ENCODE assay signal across 1 cellular context in the genomic region with DNA sequence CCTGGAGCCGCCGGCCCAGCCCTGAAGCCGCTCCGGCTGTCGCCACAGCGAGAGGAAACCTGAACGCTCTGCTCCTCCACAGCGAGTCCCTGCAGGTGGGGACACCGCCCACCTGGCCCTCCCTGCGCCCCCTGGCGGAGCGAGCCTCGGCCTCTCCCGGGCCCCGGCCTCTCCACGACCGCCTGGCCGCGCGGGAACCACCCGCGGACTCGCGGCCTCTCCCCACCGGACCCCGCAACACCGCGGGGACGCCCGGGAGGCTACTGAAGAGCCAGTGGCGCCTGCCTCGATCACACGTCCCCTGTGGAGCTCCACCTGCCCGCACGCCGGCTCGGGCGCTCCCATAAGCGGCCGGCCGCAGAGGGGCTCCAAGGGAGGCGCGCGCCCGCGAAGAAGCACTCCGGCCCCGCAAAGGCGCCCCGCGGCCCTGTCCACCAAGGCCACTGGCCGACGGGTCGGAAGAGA.
TF ChIP-seq lines count a peak whose summit lies in the region.

No MANE protein-coding gene starts in this region.

TF ChIP-seq in K562, 482 proteins besides CTCF, POLR2A, EP300 and RAD21 (continued from another document):
- TF ChIP-seq VEZF1 (CRISPR knock-in tag; IDR thresholded peaks at IDR 0.05) (no peak), NFIC (IDR thresholded peaks at IDR 0.05) (no peak), ZNF41 (CRISPR knock-in tag; conservative IDR thresholded peaks at IDR 0.05) (no peak), CHD4 (IDR thresholded peaks at IDR 0.05; ENCODE audit: insufficient read depth, insufficient replicate concordance, low read depth, low read length, poor library complexity, severe bottlenecking) (no peak), SNIP1 (IDR thresholded peaks at IDR 0.05; ENCODE audit: low read depth) (no peak), DMBX1 (CRISPR knock-in tag; IDR thresholded peaks at IDR 0.05; ENCODE audit: borderline replicate concordance) (no peak), ZKSCAN3 (CRISPR knock-in tag; IDR thresholded peaks at IDR 0.05) (no peak), NEUROD1 (IDR thresholded peaks at IDR 0.05; ENCODE audit: borderline replicate concordance, low read depth, low read length, partially characterized antibody) (no peak)
- TF ChIP-seq, protein P1, sequence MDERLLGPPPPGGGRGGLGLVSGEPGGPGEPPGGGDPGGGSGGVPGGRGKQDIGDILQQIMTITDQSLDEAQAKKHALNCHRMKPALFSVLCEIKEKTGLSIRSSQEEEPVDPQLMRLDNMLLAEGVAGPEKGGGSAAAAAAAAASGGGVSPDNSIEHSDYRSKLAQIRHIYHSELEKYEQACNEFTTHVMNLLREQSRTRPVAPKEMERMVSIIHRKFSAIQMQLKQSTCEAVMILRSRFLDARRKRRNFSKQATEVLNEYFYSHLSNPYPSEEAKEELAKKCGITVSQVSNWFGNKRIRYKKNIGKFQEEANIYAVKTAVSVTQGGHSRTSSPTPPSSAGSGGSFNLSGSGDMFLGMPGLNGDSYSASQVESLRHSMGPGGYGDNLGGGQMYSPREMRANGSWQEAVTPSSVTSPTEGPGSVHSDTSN (CRISPR knock-in tag; IDR thresholded peaks at IDR 0.05; ENCODE audit: low read depth) = no peak
- TF ChIP-seq, protein P1 (tag; conservative IDR thresholded peaks at IDR 0.05; ENCODE audit: low read depth) = no peak
- TF ChIP-seq, protein P2, sequence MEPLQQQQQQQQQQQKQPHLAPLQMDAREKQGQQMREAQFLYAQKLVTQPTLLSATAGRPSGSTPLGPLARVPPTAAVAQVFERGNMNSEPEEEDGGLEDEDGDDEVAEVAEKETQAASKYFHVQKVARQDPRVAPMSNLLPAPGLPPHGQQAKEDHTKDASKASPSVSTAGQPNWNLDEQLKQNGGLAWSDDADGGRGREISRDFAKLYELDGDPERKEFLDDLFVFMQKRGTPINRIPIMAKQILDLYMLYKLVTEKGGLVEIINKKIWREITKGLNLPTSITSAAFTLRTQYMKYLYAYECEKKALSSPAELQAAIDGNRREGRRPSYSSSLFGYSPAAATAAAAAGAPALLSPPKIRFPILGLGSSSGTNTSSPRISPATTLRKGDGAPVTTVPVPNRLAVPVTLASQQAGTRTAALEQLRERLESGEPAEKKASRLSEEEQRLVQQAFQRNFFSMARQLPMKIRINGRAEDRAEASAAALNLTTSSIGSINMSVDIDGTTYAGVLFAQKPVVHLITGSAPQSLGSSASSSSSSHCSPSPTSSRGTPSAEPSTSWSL (CRISPR knock-in tag; IDR thresholded peaks at IDR 0.05; ENCODE audit: borderline replicate concordance) = no peak
- TF ChIP-seq, protein P3, sequence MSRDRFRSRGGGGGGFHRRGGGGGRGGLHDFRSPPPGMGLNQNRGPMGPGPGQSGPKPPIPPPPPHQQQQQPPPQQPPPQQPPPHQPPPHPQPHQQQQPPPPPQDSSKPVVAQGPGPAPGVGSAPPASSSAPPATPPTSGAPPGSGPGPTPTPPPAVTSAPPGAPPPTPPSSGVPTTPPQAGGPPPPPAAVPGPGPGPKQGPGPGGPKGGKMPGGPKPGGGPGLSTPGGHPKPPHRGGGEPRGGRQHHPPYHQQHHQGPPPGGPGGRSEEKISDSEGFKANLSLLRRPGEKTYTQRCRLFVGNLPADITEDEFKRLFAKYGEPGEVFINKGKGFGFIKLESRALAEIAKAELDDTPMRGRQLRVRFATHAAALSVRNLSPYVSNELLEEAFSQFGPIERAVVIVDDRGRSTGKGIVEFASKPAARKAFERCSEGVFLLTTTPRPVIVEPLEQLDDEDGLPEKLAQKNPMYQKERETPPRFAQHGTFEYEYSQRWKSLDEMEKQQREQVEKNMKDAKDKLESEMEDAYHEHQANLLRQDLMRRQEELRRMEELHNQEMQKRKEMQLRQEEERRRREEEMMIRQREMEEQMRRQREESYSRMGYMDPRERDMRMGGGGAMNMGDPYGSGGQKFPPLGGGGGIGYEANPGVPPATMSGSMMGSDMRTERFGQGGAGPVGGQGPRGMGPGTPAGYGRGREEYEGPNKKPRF (IDR thresholded peaks at IDR 0.05; ENCODE audit: low read depth, low read length) = no peak
- TF ChIP-seq, protein P4, sequence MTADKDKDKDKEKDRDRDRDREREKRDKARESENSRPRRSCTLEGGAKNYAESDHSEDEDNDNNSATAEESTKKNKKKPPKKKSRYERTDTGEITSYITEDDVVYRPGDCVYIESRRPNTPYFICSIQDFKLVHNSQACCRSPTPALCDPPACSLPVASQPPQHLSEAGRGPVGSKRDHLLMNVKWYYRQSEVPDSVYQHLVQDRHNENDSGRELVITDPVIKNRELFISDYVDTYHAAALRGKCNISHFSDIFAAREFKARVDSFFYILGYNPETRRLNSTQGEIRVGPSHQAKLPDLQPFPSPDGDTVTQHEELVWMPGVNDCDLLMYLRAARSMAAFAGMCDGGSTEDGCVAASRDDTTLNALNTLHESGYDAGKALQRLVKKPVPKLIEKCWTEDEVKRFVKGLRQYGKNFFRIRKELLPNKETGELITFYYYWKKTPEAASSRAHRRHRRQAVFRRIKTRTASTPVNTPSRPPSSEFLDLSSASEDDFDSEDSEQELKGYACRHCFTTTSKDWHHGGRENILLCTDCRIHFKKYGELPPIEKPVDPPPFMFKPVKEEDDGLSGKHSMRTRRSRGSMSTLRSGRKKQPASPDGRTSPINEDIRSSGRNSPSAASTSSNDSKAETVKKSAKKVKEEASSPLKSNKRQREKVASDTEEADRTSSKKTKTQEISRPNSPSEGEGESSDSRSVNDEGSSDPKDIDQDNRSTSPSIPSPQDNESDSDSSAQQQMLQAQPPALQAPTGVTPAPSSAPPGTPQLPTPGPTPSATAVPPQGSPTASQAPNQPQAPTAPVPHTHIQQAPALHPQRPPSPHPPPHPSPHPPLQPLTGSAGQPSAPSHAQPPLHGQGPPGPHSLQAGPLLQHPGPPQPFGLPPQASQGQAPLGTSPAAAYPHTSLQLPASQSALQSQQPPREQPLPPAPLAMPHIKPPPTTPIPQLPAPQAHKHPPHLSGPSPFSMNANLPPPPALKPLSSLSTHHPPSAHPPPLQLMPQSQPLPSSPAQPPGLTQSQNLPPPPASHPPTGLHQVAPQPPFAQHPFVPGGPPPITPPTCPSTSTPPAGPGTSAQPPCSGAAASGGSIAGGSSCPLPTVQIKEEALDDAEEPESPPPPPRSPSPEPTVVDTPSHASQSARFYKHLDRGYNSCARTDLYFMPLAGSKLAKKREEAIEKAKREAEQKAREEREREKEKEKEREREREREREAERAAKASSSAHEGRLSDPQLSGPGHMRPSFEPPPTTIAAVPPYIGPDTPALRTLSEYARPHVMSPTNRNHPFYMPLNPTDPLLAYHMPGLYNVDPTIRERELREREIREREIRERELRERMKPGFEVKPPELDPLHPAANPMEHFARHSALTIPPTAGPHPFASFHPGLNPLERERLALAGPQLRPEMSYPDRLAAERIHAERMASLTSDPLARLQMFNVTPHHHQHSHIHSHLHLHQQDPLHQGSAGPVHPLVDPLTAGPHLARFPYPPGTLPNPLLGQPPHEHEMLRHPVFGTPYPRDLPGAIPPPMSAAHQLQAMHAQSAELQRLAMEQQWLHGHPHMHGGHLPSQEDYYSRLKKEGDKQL (CRISPR knock-in tag; IDR thresholded peaks at IDR 0.05; ENCODE audit: borderline replicate concordance) = no peak
- TF ChIP-seq, protein P5, sequence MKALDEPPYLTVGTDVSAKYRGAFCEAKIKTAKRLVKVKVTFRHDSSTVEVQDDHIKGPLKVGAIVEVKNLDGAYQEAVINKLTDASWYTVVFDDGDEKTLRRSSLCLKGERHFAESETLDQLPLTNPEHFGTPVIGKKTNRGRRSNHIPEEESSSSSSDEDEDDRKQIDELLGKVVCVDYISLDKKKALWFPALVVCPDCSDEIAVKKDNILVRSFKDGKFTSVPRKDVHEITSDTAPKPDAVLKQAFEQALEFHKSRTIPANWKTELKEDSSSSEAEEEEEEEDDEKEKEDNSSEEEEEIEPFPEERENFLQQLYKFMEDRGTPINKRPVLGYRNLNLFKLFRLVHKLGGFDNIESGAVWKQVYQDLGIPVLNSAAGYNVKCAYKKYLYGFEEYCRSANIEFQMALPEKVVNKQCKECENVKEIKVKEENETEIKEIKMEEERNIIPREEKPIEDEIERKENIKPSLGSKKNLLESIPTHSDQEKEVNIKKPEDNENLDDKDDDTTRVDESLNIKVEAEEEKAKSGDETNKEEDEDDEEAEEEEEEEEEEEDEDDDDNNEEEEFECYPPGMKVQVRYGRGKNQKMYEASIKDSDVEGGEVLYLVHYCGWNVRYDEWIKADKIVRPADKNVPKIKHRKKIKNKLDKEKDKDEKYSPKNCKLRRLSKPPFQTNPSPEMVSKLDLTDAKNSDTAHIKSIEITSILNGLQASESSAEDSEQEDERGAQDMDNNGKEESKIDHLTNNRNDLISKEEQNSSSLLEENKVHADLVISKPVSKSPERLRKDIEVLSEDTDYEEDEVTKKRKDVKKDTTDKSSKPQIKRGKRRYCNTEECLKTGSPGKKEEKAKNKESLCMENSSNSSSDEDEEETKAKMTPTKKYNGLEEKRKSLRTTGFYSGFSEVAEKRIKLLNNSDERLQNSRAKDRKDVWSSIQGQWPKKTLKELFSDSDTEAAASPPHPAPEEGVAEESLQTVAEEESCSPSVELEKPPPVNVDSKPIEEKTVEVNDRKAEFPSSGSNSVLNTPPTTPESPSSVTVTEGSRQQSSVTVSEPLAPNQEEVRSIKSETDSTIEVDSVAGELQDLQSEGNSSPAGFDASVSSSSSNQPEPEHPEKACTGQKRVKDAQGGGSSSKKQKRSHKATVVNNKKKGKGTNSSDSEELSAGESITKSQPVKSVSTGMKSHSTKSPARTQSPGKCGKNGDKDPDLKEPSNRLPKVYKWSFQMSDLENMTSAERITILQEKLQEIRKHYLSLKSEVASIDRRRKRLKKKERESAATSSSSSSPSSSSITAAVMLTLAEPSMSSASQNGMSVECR (CRISPR knock-in tag; IDR thresholded peaks at IDR 0.05) = 0 out of 2 replicates have a peak, but pooled peaks have one; percentile 52
